In the genomic region with DNA sequence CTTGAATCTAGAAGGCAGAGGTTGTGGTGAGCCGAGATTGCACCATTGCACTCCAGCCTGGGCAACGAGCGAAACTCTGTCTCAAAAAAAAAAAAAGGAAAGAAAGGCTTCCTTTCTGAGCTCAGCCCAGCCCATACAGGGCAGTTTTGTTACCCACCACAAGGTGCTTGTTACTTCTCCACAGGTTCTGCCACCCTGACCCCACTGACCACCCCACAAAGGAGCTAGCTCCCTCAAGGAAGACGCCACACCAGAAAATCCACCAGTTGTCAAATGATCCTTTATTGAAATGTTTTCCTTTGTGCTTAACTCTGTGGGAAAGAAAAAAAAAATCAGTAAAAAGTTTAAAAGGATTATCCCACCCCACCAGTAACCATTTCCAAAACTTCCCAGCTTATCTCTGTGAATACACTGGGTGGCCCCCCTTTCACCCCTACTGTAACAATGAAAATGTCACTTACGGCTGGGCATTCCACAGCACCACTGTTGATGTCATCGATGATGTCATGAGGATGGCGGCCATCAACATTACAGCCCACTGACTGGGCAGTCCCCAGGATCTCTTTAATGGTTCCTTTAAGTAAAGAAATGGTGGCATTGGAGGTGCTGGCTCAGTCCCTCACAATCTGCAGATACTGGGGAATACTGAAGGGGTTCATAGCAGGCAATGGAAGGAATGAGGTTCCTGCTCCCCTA, we compare ENCODE assay signal across 13 cellular contexts. TPM values are rescaled to one million over a fixed set of nuclear protein-coding genes. Genes with fewer than 3 reads are reported as not detected.
DNase-seq lines count a peak whose midpoint lies in the region; ATAC-seq and TF ChIP-seq lines count a peak whose summit lies in the region.
"Had no signal": no experiment of that assay in that cellular context is flagged by ENCODE, and none has a peak within 500 bp of the region (broad histone marks: within the 10 kb centered on the region; RNA-seq: fewer than 3 reads in every experiment).

No MANE protein-coding gene starts in this region.

- H3K4me3 ChIP-seq in endodermal cell (ENCODE audit: low read length): peak overlapping the region; percentile 97
- H3K4me3 ChIP-seq: tibial nerve had no signal

- no peaks in the 10 kb centered on the region for H3K27me3 ChIP-seq in endodermal cell (ENCODE audit: control insufficient read depth, insufficient read depth, low read length, poor library complexity, severe bottlenecking)
- H3K27me3 ChIP-seq: foreskin keratinocyte, tibial nerve had no signal

- H3K9me3 Mint-ChIP-seq in stimulated activated naive CD8-positive, alpha-beta T cell treated with anti-CD3 and anti-CD28 coated beads, Interleukin-15, Interleukin-2, amounts not matched to agents 100 ng/mL and 50 ng/mL, for 24 hours: peaks cover 8% of the 10 kb centered on the region
- H3K9me3 Mint-ChIP-seq in endodermal cell (peaks cover 29% of the 10 kb centered on the region), type B pancreatic cell (no peaks in the 10 kb centered on the region)

- H3K4me1 Mint-ChIP-seq in stimulated activated naive CD8-positive, alpha-beta T cell treated with anti-CD3 and anti-CD28 coated beads, Interleukin-15, Interleukin-2, amounts not matched to agents 100 ng/mL and 50 ng/mL, for 24 hours (ENCODE audit: low read depth): peaks cover 51% of the 10 kb centered on the region
- H3K4me1 Mint-ChIP-seq in endodermal cell (peaks cover 25% of the 10 kb centered on the region), type B pancreatic cell (ENCODE audit: unreplicated experiment) (peaks cover 30% of the 10 kb centered on the region)

- H3K36me3 ChIP-seq in endodermal cell (ENCODE audit: control insufficient read depth, insufficient read depth, low read length): peaks cover 57% of the 10 kb centered on the region

- H3K9me3 ChIP-seq in endodermal cell (ENCODE audit: control insufficient read depth, low read length): no peaks in the 10 kb centered on the region
- H3K9me3 ChIP-seq: tibial nerve had no signal

- H3K4me3 Mint-ChIP-seq in stimulated activated naive CD8-positive, alpha-beta T cell treated with anti-CD3 and anti-CD28 coated beads, Interleukin-15, Interleukin-2, amounts not matched to agents 100 ng/mL and 50 ng/mL, for 24 hours: peak overlapping the region; percentile 97
- H3K4me3 Mint-ChIP-seq in endodermal cell: peak overlapping the region; percentile 93
- peak overlapping the region; percentile 96 for H3K4me3 Mint-ChIP-seq in type B pancreatic cell

- no peak for ATAC-seq in stimulated activated naive CD8-positive, alpha-beta T cell treated with anti-CD3 and anti-CD28 coated beads, Interleukin-15, Interleukin-2, amounts not matched to agents 100 U/mL and 50 U/mL, for 24 hours
- ATAC-seq in GM21528 (IDR thresholded peaks at IDR 0.05; ENCODE audit: low FRiP score, unreplicated experiment): no peak
- ATAC-seq: foreskin keratinocyte had no signal

- peak overlapping the region; percentile 99 for H3K27ac Mint-ChIP-seq in stimulated activated naive CD8-positive, alpha-beta T cell treated with anti-CD3 and anti-CD28 coated beads, Interleukin-15, Interleukin-2, amounts not matched to agents 100 ng/mL and 50 ng/mL, for 24 hours
- H3K27ac Mint-ChIP-seq in endodermal cell: peak overlapping the region; percentile 95
- H3K27ac Mint-ChIP-seq in type B pancreatic cell: peak overlapping the region; percentile 98

- WGBS in endodermal cell (ENCODE audit: insufficient coverage in 1 of 2, insufficient read length in 1 of 2), 2 experiments: 94 to 100% methylated on average over 1 to 7 of the region's 7 CpGs

- H3K4me1 ChIP-seq in endodermal cell (ENCODE audit: control insufficient read depth, insufficient read depth, low read length): no peaks in the 10 kb centered on the region
- H3K4me1 ChIP-seq: foreskin keratinocyte had no signal

- H3K9ac ChIP-seq in endodermal cell (ENCODE audit: extremely low read depth, low read length, poor library complexity, severe bottlenecking): peak overlapping the region; percentile 99

- no peak for DNase-seq in stimulated activated naive CD8-positive, alpha-beta T cell treated with anti-CD3 and anti-CD28 coated beads, Interleukin-15, Interleukin-2, amounts not matched to agents 100 U/mL and 50 U/mL, for 24 hours
- DNase-seq in RWPE1 (ENCODE audit: low spot score) (no peak), endodermal cell (peak; percentile 50), type B pancreatic cell (ENCODE audit: extremely low spot score, unreplicated experiment) (no peak), GM19240 (ENCODE audit: insufficient read length, low spot score) (no peak), anterior cingulate cortex (lab: John Stamatoyannopoulos, UW) (no peak)
- DNase-seq: DMS153; foreskin keratinocyte; NCI-H1694 treated with DMSO at 0.1 percent for 48 hours; stimulated activated CD4-positive, alpha-beta T cell treated with anti-CD3 and anti-CD28 coated beads, Interleukin-1b, Interleukin-23, amount 100 ng/mL, for 48 hours had no signal

- peaks cover 86% of the 10 kb centered on the region for H3K36me3 Mint-ChIP-seq in stimulated activated naive CD8-positive, alpha-beta T cell treated with anti-CD3 and anti-CD28 coated beads, Interleukin-15, Interleukin-2, amounts not matched to agents 100 ng/mL and 50 ng/mL, for 24 hours (ENCODE audit: low read depth)
- peaks cover 81% of the 10 kb centered on the region for H3K36me3 Mint-ChIP-seq in endodermal cell (ENCODE audit: low read depth)
- H3K36me3 Mint-ChIP-seq in type B pancreatic cell: peaks cover 68% of the 10 kb centered on the region

- POLR2A ChIA-PET in RWPE1 (lab: Yijun Ruan, JAX; ENCODE audit: low non-redundant PET): interaction anchor here (0.6 kb wide), 1 partner anchor 408 kb away, joined by 3 read pairs; no protein-coding TSS in a partner anchor

- CTCF ChIA-PET in RWPE1 (lab: Yijun Ruan, JAX): no interaction called here

- H3K27me3 Mint-ChIP-seq in stimulated activated naive CD8-positive, alpha-beta T cell treated with anti-CD3 and anti-CD28 coated beads, Interleukin-15, Interleukin-2, amounts not matched to agents 100 ng/mL and 50 ng/mL, for 24 hours: no peaks in the 10 kb centered on the region
- H3K27me3 Mint-ChIP-seq in endodermal cell (ENCODE audit: insufficient read depth) (no peaks in the 10 kb centered on the region), type B pancreatic cell (peaks cover 3% of the 10 kb centered on the region)

- TF ChIP-seq CTCF in RWPE1 (conservative IDR thresholded peaks at IDR 0.05; ENCODE audit: low read depth) (no peak), endodermal cell (conservative IDR thresholded peaks at IDR 0.05) (peak; percentile 50), type B pancreatic cell (conservative IDR thresholded peaks at IDR 0.05) (peak; percentile 40)

- H3K27ac ChIP-seq in RWPE1 (peak overlapping the region; percentile 70), endodermal cell (ENCODE audit: low read depth, low read length) (peak overlapping the region; percentile 21)
- H3K27ac ChIP-seq: foreskin keratinocyte, tibial nerve had no signal

RNA-seq across cellular contexts. Expression of gene RPL12, which starts 3.6 kb away (rescaled TPM):
- 1,000 to 10,000 TPM; 1,241 to 1,436 TPM for total RNA-seq in endodermal cell
- 1,289 TPM for polyA plus RNA-seq in endodermal cell (2013, experiment 1 of 2)
- 1,216 TPM for polyA plus RNA-seq in endodermal cell (2013, experiment 2 of 2)
- total RNA-seq in type B pancreatic cell (ENCODE audit: low replicate concordance): 1,238 and 1,343 TPM in 2 replicates

RNA-seq across cellular contexts. Expression of gene LRSAM1, which starts 3.7 kb away (rescaled TPM):
- total RNA-seq in endodermal cell (10 to 100 TPM; 18.4 to 19.8 TPM), type B pancreatic cell (ENCODE audit: low replicate concordance) (16.0 and 20.6 TPM in 2 replicates)
- 18.1 TPM for polyA plus RNA-seq in endodermal cell (2013, experiment 1 of 2)
- polyA plus RNA-seq in endodermal cell (2013, experiment 2 of 2): 17.8 TPM

RNA-seq across cellular contexts. Expression of gene ZNF79, which starts 23.4 kb away (rescaled TPM):
- total RNA-seq in endodermal cell (1 to 10 TPM; 7.4 to 9.1 TPM), type B pancreatic cell (ENCODE audit: low replicate concordance) (14.1 and 18.7 TPM in 2 replicates)
- 8.0 TPM for polyA plus RNA-seq in endodermal cell (2013, experiment 1 of 2)
- 7.7 TPM for polyA plus RNA-seq in endodermal cell (2013, experiment 2 of 2)

RNA-seq across cellular contexts. Expression of gene SLC2A8, which starts 50.6 kb away (rescaled TPM):
- total RNA-seq in endodermal cell: 10 to 100 TPM; 33.6 to 40.3 TPM
- 21.9 TPM for polyA plus RNA-seq in endodermal cell (2013, experiment 1 of 2)
- 22.1 TPM for polyA plus RNA-seq in endodermal cell (2013, experiment 2 of 2)
- total RNA-seq in type B pancreatic cell (ENCODE audit: low replicate concordance): 40.2 and 53.1 TPM in 2 replicates
